Comparison of ENCODE assay signal across 21 cellular contexts in genomic region chr13:24116103-24116502, GRCh38. TPM values are rescaled to one million over a fixed set of nuclear protein-coding genes. Genes with fewer than 3 reads are reported as not detected.
DNase-seq lines count a peak whose midpoint lies in the region; TF ChIP-seq lines count a peak whose summit lies in the region.
"Had no signal": no experiment of that assay in that cellular context is flagged by ENCODE, and none has a peak within 500 bp of the region (broad histone marks: within the 10 kb centered on the region; RNA-seq: fewer than 3 reads in every experiment).

No MANE protein-coding gene starts in this region.

- TF ChIP-seq POLR2A in erythroblast (IDR thresholded peaks at IDR 0.05; ENCODE audit: low read length), result no peak

- peak; percentile 83 for DNase-seq in DMS53 treated with DMSO at 0.1 percent for 48 hours (lab: John Stamatoyannopoulos, UW; ENCODE audit: unreplicated experiment)
- DNase-seq in LHCN-M2 (ENCODE audit: low read depth), result peak; percentile 95
- DNase-seq in SW480 (ENCODE audit: low spot score), result peak; percentile 28
- peak; percentile 93 for DNase-seq in myocyte (ENCODE audit: low read depth)
- DNase-seq in erythroblast (lab: John Stamatoyannopoulos, UW), result no peak
- DNase-seq in activated CD4-positive, alpha-beta T cell treated with anti-CD3 and anti-CD28 coated beads, Interleukin-2, amount 50 U/mL, for 4 hours, result no peak
- no peak for DNase-seq in HPDE6-E6E7 (ENCODE audit: extremely low spot score)
- no peak for DNase-seq in NCI-H2029 treated with DMSO at 0.1 percent for 48 hours (lab: John Stamatoyannopoulos, UW)
- DNase-seq: Caco-2; CD4-positive, alpha-beta T cell; DMS153; H9; HFFc6; NCI-H1092 treated with DMSO at 0.1 percent for 48 hours; NCI-H1436 treated with DMSO at 0.1 percent for 48 hours; NCI-H1930; NCI-H226; NCI-H510A treated with DMSO at 0.1 percent for 48 hours; NCI-H748 treated with DMSO at 0.1 percent for 48 hours; Peyer's patch; T-helper 17 cell had no signal

RNA-seq across cellular contexts. Expression of gene SPATA13, which starts 44.4 kb away (rescaled TPM):
- total RNA-seq in LHCN-M2 (2014; rRNA removed) (9.4 and 12.1 TPM in 2 replicates), myocyte (11.9 and 18.7 TPM in 2 replicates)
- 2.4 TPM for polyA plus RNA-seq in LHCN-M2 (2012)
- polyA plus RNA-seq in myocyte (2012), result 5.4 TPM

Comparison
In these comparisons a context has a peak if more than half of its experiments do, and no peak if none do; other contexts are left out.
1. DNase-seq: peak in DMS53 treated with DMSO at 0.1 percent for 48 hours (single experiment), LHCN-M2 (single experiment), SW480 (single experiment) and myocyte (single experiment); none in erythroblast (0 of 2), activated CD4-positive, alpha-beta T cell treated with anti-CD3 and anti-CD28 coated beads, Interleukin-2, amount 50 U/mL, for 4 hours (0 of 2), HPDE6-E6E7 (single experiment) and NCI-H2029 treated with DMSO at 0.1 percent for 48 hours (single experiment).